In the genomic region with DNA sequence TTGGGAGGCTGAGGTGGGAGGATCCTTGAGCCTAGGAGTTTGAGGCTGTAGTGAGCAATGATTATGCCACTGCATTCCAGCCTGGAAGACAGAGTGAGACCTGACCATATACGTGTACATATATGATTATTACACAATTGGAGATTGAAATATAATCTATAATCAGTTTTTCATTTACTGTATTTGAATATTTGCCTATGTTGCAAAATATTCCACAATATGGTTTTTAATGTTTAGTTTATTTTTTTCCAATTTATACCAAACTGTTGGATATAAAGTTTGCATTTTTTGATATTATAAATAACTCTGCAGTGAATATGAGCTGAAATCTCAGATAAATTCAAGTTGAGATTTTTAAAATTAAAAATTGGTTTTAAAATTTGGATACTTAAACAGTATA, we compare ENCODE assay signal across 1 cellular context.
A peak's percentile ranks its signal among the peaks of the same experiment; 100 is the strongest.
TF ChIP-seq lines count a peak whose summit lies in the region.

No MANE protein-coding gene starts in this region.

TF ChIP-seq in HepG2, 621 proteins besides CTCF, POLR2A, EP300 and RAD21 (continued from another document):
- TF ChIP-seq, protein P1, sequence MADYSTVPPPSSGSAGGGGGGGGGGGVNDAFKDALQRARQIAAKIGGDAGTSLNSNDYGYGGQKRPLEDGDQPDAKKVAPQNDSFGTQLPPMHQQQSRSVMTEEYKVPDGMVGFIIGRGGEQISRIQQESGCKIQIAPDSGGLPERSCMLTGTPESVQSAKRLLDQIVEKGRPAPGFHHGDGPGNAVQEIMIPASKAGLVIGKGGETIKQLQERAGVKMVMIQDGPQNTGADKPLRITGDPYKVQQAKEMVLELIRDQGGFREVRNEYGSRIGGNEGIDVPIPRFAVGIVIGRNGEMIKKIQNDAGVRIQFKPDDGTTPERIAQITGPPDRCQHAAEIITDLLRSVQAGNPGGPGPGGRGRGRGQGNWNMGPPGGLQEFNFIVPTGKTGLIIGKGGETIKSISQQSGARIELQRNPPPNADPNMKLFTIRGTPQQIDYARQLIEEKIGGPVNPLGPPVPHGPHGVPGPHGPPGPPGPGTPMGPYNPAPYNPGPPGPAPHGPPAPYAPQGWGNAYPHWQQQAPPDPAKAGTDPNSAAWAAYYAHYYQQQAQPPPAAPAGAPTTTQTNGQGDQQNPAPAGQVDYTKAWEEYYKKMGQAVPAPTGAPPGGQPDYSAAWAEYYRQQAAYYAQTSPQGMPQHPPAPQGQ (CRISPR knock-in tag; IDR thresholded peaks at IDR 0.05; ENCODE audit: borderline replicate concordance) = no peak
- peak; percentile 85 for TF ChIP-seq MAFF (IDR thresholded peaks at IDR 0.05; ENCODE audit: low read depth, low read length)
- peak; percentile 79 to 92 for TF ChIP-seq MAFK (conservative IDR thresholded peaks at IDR 0.05 in 1 of 2, IDR thresholded peaks at IDR 0.05 in 1 of 2; ENCODE audit: low read length in 2 of 2)
TF ChIP-seq in HepG2: peak in this region for 2.
